In the genomic region with DNA sequence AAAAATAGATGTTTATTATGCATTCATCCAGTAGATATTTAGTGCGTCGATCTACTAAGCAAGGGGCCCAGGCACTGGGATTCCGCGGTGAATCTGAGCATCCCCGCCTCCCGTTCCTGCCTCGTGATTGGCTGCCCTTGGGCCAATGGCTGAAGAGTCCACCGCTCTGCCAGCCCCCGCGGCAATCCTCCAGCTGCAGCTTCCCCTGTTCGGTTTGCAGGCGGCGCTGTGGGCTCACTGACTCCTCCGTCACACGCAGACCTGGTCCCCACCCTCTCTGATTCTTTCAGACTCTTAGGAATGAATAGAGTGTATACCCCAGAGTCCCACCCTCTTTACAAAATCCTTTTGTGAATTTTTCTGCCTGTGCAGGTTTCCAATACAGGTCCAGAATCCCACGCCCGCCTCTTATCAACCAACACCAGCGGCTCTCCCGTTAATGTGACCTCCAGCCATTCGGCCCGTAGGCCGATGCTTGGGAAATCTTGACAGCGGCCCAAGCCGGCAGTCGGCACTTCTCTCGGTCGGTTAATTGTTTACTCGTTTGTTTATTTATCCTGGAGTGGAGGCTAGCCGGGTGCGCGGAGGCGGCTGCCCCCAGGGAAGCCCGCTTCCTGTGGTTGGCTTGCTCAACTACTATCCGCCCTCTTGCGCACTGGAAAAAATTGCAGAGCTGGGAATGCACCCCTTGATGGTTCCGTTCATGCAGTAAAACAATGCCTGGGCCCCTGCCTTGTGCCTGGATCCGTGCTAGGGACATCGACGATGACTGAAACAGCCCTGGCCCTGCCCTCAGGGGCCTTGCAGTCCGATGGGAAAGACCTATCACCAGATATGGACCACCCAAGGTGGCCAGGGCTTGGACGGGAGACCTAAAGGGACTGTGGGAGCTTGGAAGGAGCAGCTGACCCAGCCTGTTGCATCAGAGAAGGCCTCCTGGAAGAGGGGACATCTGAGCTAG, we compare ENCODE assay signal across 8 cellular contexts.
DNase-seq lines count a peak whose midpoint lies in the region; ATAC-seq, FAIRE-seq and TF ChIP-seq lines count a peak whose summit lies in the region.

No MANE protein-coding gene starts in this region.

- peak; percentile 88 for FAIRE-seq in islet of Langerhans (lab: Jason Lieb, UNC)

- DNase-seq in GM10266 (ENCODE audit: extremely low spot score) (peak; percentile 93), NCI-H446 (lab: John Stamatoyannopoulos, UW) (peak; percentile 68 to 91)
- peak; percentile 83 for DNase-seq in activated CD4-positive, CD25-positive, alpha-beta regulatory T cell treated with anti-CD3 and anti-CD28 coated beads, Interleukin-2, amount 50 U/mL, for 16 hours (ENCODE audit: low read depth, low spot score)
- DNase-seq in central memory CD4-positive, alpha-beta T cell = peak; percentile 88
- DNase-seq in stimulated activated CD4-positive, alpha-beta T cell treated with anti-CD3 and anti-CD28 coated beads, Interleukin-12 subunit alpha, Interleukin-12 subunit beta, amount 100 ng/mL, for 4 hours = peak; percentile 89

- ATAC-seq in HG02973 (IDR thresholded peaks at IDR 0.05; ENCODE audit: unreplicated experiment) = peak; percentile 35
- no peak for ATAC-seq in HG03439 (IDR thresholded peaks at IDR 0.05; ENCODE audit: unreplicated experiment)

- peak; percentile 94 for TF ChIP-seq CTCF in GM10266 (IDR thresholded peaks at IDR 0.05; ENCODE audit: control insufficient read depth, insufficient read depth, low read depth, missing control alignments)
